Comparison of ENCODE assay signal across 12 cellular contexts in genomic region chr1:58893257-58893869, GRCh38.
DNase-seq lines count a peak whose midpoint lies in the region; ATAC-seq and TF ChIP-seq lines count a peak whose summit lies in the region.
"Had no signal": no experiment of that assay in that cellular context is flagged by ENCODE, and none has a peak within 500 bp of the region (broad histone marks: within the 10 kb centered on the region; RNA-seq: fewer than 3 reads in every experiment).

No MANE protein-coding gene starts in this region.

- TF ChIP-seq CTCF in choroid plexus epithelial cell (conservative IDR thresholded peaks at IDR 0.05; ENCODE audit: low read depth, low read length), result no peak

- DNase-seq in COR-L47 (lab: John Stamatoyannopoulos, UW) (peak; percentile 68), NCI-H2081 treated with DMSO at 0.1 percent for 48 hours (lab: John Stamatoyannopoulos, UW) (peak; percentile 61), choroid plexus epithelial cell (ENCODE audit: low read depth) (peak; percentile 38), lung microvascular endothelial cell (ENCODE audit: low read depth in 2 of 2) (peak; percentile 91 to 92), putamen (ENCODE audit: low spot score) (no peak)
- DNase-seq in activated T-cell treated with anti-CD3 and anti-CD28 coated beads, Interleukin-2, amount 50 U/mL, for 1 hour, result no peak
- DNase-seq: KG1, NCI-H187 treated with DMSO at 0.1 percent for 48 hours, posterior cingulate gyrus had no signal

- ATAC-seq in HG03045 (IDR thresholded peaks at IDR 0.05; ENCODE audit: unreplicated experiment) (no peak), HG03354 (IDR thresholded peaks at IDR 0.05; ENCODE audit: poor library complexity, severe bottlenecking, unreplicated experiment) (no peak)
- ATAC-seq: stimulated activated effector memory CD8-positive, alpha-beta T cell treated with anti-CD3 and anti-CD28 coated beads, Interleukin-12 subunit alpha, Interleukin-12 subunit beta, amount 100 ng/mL, for 72 hours had no signal

- H3K4me3 ChIP-seq in choroid plexus epithelial cell (ENCODE audit: low read depth, low read length), result no peak overlapping the region

Comparison
In these comparisons a context has a peak if more than half of its experiments do, and no peak if none do; other contexts are left out.
1. DNase-seq: peak in COR-L47 (single experiment), NCI-H2081 treated with DMSO at 0.1 percent for 48 hours (single experiment), choroid plexus epithelial cell (single experiment) and lung microvascular endothelial cell (2 of 2); none in activated T-cell treated with anti-CD3 and anti-CD28 coated beads, Interleukin-2, amount 50 U/mL, for 1 hour (single experiment) and putamen (single experiment).